Comparison of ENCODE assay signal across 8 cellular contexts in the genomic region with DNA sequence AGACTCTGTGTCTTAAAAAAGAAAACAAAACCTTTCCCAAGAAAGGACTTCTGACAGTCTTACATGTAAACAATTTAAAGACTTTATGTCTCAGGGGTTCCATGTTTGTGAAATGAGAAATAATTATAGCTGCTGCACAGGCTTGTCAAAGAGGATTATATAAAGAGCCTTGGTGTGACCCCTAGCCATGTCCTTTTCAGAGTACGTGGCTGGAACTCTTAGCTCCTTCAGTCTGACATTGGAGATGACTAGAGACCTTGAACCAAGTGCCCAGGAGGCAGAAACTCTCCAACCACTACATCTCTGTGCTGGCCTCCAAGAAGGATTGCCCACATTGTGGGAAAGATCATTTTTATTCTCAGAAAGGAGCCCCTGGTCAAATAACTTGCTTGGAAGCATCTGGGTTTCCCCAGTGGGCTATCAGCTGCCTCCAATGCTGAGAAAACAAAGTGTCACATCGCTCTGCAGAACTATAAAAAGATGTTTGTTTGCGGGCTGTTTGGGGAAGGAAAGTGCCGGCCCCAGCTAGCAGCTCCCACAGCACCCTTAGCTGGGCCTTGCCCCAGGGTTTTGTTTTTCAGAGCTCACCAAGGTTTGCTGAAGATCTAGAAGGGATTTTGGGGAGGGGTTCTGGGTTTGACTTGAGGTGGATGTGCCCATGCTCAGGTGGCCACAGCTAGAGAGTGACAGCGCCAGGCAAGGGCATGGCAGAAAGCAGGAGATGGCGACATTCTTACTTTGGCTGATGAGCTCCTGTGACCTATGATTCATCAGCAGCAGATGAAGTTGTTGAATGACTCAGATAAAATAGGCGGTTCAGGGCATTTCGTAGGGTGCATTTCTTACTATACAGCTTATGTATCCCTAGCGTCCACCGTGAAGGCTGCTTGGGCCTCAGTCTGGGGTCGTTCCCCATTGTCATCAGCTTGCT. TPM values are rescaled to one million over a fixed set of nuclear protein-coding genes. Genes with fewer than 3 reads are reported as not detected.
DNase-seq lines count a peak whose midpoint lies in the region; ATAC-seq, FAIRE-seq and TF ChIP-seq lines count a peak whose summit lies in the region.
"Not testable (repeated sequence)": the region's sequence is repeated elsewhere in the genome, so short reads cannot be mapped to it uniquely, and the experiment has no call there.

No MANE protein-coding gene starts in this region.

- H3K9me2 ChIP-seq in hepatocyte (replicated peaks; ENCODE audit: insufficient read depth): not testable (repeated sequence)

- H3K79me2 ChIP-seq in hepatocyte: not testable (repeated sequence)

- peak overlapping the region; percentile 88 for H3K27ac Mint-ChIP-seq in activated T-helper 17 cell treated with anti-CD3 and anti-CD28 coated beads, Interleukin-2, amount 50 U/mL, for 72 hours
- peak overlapping the region; percentile 79 to 81 for H3K27ac Mint-ChIP-seq in effector memory CD8-positive, alpha-beta T cell

- peak; percentile 45 for DNase-seq in AG10803 (ENCODE audit: low read depth)
- DNase-seq in GM19239 (ENCODE audit: insufficient read length, low spot score); effector memory CD8-positive, alpha-beta T cell: not testable (repeated sequence)
- peak in 56 of 76 experiments; percentile 2 to 75 (median 28) for DNase-seq in HUDEP-2 (lab: John Stamatoyannopoulos, UW; ENCODE audit: unreplicated experiment in 76 of 76)
- peak; percentile 68 for DNase-seq in SIG-M5 (lab: John Stamatoyannopoulos, UW)
- peak; percentile 78 for DNase-seq in hepatocyte (ENCODE audit: low spot score)
- peak; percentile 71 for DNase-seq in small intestine

- H3K4me2 ChIP-seq in hepatocyte: peak overlapping the region; percentile 14

- not testable (repeated sequence) for H3K27me3 Mint-ChIP-seq in activated T-helper 17 cell treated with anti-CD3 and anti-CD28 coated beads, Interleukin-2, amount 50 U/mL, for 72 hours; effector memory CD8-positive, alpha-beta T cell

- H3K4me1 Mint-ChIP-seq in activated T-helper 17 cell treated with anti-CD3 and anti-CD28 coated beads, Interleukin-2, amount 50 U/mL, for 72 hours: peaks cover 35% of the 10 kb centered on the region
- H3K4me1 Mint-ChIP-seq in effector memory CD8-positive, alpha-beta T cell (ENCODE audit: low read depth in 2 of 2): peaks cover 37 to 43% of the 10 kb centered on the region in 2 donors

- WGBS in hepatocyte (ENCODE audit: low lambda C conversion rate, missing lambda C conversion rate): 55% methylated on average over 10 of the region's 11 CpGs
- 34 to 61% (median 44%) methylated on average over 6 to 9 of the region's 11 CpGs for WGBS in small intestine, 3 donors

- peaks cover 13% of the 10 kb centered on the region for H3K4me1 ChIP-seq in hepatocyte (ENCODE audit: insufficient read depth)
- H3K4me1 ChIP-seq in small intestine (ENCODE audit: control insufficient read depth in 2 of 2, insufficient read depth in 1 of 2, low read depth in 1 of 2, low read length in 1 of 2): not testable (repeated sequence)

- H3K27ac ChIP-seq in hepatocyte: peak overlapping the region; percentile 86
- peak overlapping the region in 1 of 2 donors; percentile 58 for H3K27ac ChIP-seq in small intestine (ENCODE audit: low read depth in 1 of 2, low read length in 1 of 2)

- not testable (repeated sequence) for H3K27me3 ChIP-seq in hepatocyte; small intestine (ENCODE audit: control insufficient read depth in 2 of 2, insufficient read depth in 2 of 2, low read length in 2 of 2)

- FAIRE-seq in GM19239 (lab: Jason Lieb, UNC): peak; percentile 48
- FAIRE-seq in small intestine (lab: Jason Lieb, UNC): not testable (repeated sequence)

- H3K4me3 ChIP-seq in AG10803 (ENCODE audit: low read length); hepatocyte; small intestine (ENCODE audit: low read depth in 1 of 2, low read length in 2 of 2): not testable (repeated sequence)

- peak overlapping the region; percentile 68 for H3K4me3 Mint-ChIP-seq in activated T-helper 17 cell treated with anti-CD3 and anti-CD28 coated beads, Interleukin-2, amount 50 U/mL, for 72 hours
- H3K4me3 Mint-ChIP-seq in effector memory CD8-positive, alpha-beta T cell: peak overlapping the region in 1 of 2 donors; percentile 20

- peaks cover 62% of the 10 kb centered on the region for H3K36me3 Mint-ChIP-seq in activated T-helper 17 cell treated with anti-CD3 and anti-CD28 coated beads, Interleukin-2, amount 50 U/mL, for 72 hours (ENCODE audit: low read depth)
- peaks cover 77% of the 10 kb centered on the region for H3K36me3 Mint-ChIP-seq in effector memory CD8-positive, alpha-beta T cell (ENCODE audit: insufficient read depth)

- H3K9me3 ChIP-seq in hepatocyte (ENCODE audit: low read depth); small intestine (ENCODE audit: control insufficient read depth, low read depth): not testable (repeated sequence)

- ATAC-seq in activated T-helper 17 cell treated with anti-CD3 and anti-CD28 coated beads, Interleukin-2, amount 50 U/mL, for 72 hours (replicated peaks): peak; percentile 94
- peak; percentile 50 for ATAC-seq in effector memory CD8-positive, alpha-beta T cell (replicated peaks)

- H2AFZ ChIP-seq in hepatocyte: not testable (repeated sequence)

- not testable (repeated sequence) for H3K9me3 Mint-ChIP-seq in activated T-helper 17 cell treated with anti-CD3 and anti-CD28 coated beads, Interleukin-2, amount 50 U/mL, for 72 hours; effector memory CD8-positive, alpha-beta T cell

- H3K36me3 ChIP-seq in hepatocyte (replicated peaks; ENCODE audit: insufficient read depth, low read depth): not testable (repeated sequence)
- H3K36me3 ChIP-seq in small intestine (ENCODE audit: control insufficient read depth in 2 of 2, insufficient read depth in 2 of 2, low read length in 2 of 2): peaks cover 5 to 17% of the 10 kb centered on the region in 2 donors

- not testable (repeated sequence) for H4K20me1 ChIP-seq in hepatocyte (ENCODE audit: insufficient read depth, poor library complexity, severe bottlenecking)

- TF ChIP-seq CTCF in AG10803 (conservative IDR thresholded peaks at IDR 0.05; ENCODE audit: low read length); hepatocyte (IDR thresholded peaks at IDR 0.05; ENCODE audit: poor library complexity): not testable (repeated sequence)

RNA-seq across cellular contexts. Expression of gene KCTD7, which starts 6.9 kb away (rescaled TPM):
- 10 to 100 TPM; 14.7 to 15.5 TPM for total RNA-seq in activated T-helper 17 cell treated with anti-CD3 and anti-CD28 coated beads, Interleukin-2, amount 50 U/mL, for 72 hours
- total RNA-seq in hepatocyte: 9.4 and 15.9 TPM in 2 replicates
- polyA plus RNA-seq in hepatocyte (6.9 and 7.2 TPM in 2 replicates), small intestine (1 to 10 TPM; 2.5 to 5.0 (median 2.7) TPM)
